Comparison of ENCODE assay signal across 1 cellular context in the genomic region with DNA sequence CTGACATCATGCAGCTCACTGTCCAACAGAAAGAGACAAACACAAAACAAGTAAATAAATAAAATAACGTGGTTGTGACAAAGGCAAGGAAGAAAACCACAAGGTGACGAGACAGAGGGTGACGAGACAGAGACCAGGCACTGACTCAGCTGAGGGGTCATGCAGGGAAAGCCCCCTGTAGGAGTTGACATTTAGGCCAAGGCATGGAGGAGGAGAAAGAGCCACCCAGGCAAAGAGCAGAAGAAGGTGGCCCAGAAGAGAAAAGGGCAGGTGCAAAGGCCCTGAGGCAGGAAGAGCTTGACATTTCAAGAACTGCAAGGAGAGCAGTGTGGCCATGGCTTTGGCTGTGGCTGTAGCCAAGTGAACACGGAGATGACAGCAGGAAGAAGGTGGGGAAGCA.
TF ChIP-seq lines count a peak whose summit lies in the region.

No MANE protein-coding gene starts in this region.

TF ChIP-seq in K562, 482 proteins besides CTCF, POLR2A, EP300 and RAD21 (continued from another document):
- TF ChIP-seq PHTF2 (CRISPR knock-in tag; IDR thresholded peaks at IDR 0.05) = no peak
